ENCODE assay signal across 14 cellular contexts in the genomic region with DNA sequence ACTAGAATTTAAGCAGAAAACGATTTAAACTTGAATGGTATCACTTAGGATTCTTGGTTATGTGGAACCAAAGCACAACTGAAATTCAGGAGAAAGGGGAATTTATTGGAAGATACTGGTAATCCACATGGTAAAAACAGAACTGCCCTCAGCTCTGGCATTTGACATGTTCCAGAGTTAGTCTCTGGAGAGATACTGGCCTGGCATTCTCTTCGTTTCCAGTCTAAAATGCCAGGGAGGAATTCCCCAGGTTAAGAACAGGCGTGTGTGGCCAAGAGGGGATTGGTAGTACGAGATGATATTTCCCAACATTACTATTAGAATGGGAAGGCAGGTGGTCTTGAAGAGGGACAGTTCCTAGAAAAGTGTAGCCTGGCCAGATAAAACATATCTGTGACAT.
DNase-seq lines count a peak whose midpoint lies in the region; ATAC-seq, FAIRE-seq and TF ChIP-seq lines count a peak whose summit lies in the region.
"Had no signal": no experiment of that assay in that cellular context is flagged by ENCODE, and none has a peak within 500 bp of the region (broad histone marks: within the 10 kb centered on the region; RNA-seq: fewer than 3 reads in every experiment).

No MANE protein-coding gene starts in this region.

- TF ChIP-seq CTCF in heart left ventricle (IDR thresholded peaks at IDR 0.05) = no peak
- no peak for TF ChIP-seq CTCF in heart right ventricle (IDR thresholded peaks at IDR 0.05)
- no peak for TF ChIP-seq CTCF in neutrophil (IDR thresholded peaks at IDR 0.05)
- TF ChIP-seq CTCF in pancreas (IDR thresholded peaks at IDR 0.05) = no peak

- peaks cover 8 to 43% of the 10 kb centered on the region in 2 donors for H3K27me3 Mint-ChIP-seq in natural killer cell treated with Interleukin-12 subunit alpha and Interleukin-12 subunit beta and Interleukin-15 and Interleukin-18, amount 100 ng/mL, for 72 hours

- H3K36me3 ChIP-seq in heart left ventricle (peaks cover 0 to 9% (median 0%) of the 10 kb centered on the region in 9 donors), heart right ventricle (peaks cover 0 to 23% (median 0%) of the 10 kb centered on the region in 9 donors), neutrophil (peaks cover 33% of the 10 kb centered on the region), pancreas (no peaks in the 10 kb centered on the region)

- no peaks in the 10 kb centered on the region for H3K27me3 ChIP-seq in heart left ventricle
- no peaks in the 10 kb centered on the region for H3K27me3 ChIP-seq in heart right ventricle
- H3K27me3 ChIP-seq in neutrophil = no peaks in the 10 kb centered on the region
- no peaks in the 10 kb centered on the region for H3K27me3 ChIP-seq in pancreas
- H3K27me3 ChIP-seq: BLaER1 treated with 17β-estradiol and CSF1 and Interleukin-3, amounts not matched to agents 10 nM and 100 nM had no signal

- 60 to 85% (median 62%) methylated on average over 4 of the region's 4 CpGs for WGBS in heart left ventricle, 4 donors
- WGBS in heart right ventricle, 2 donors = 57 to 70% methylated on average over 4 of the region's 4 CpGs
- WGBS in pancreas, 2 donors = 74% methylated on average over 4 of the region's 4 CpGs

- H3K27ac Mint-ChIP-seq in natural killer cell treated with Interleukin-12 subunit alpha and Interleukin-12 subunit beta and Interleukin-15 and Interleukin-18, amount 100 ng/mL, for 72 hours = no peak overlapping the region
- H3K27ac Mint-ChIP-seq: CD4-positive, CD25-positive, alpha-beta regulatory T cell; GM23338 had no signal

- peaks cover 0 to 26% (median 2%) of the 10 kb centered on the region in 12 donors for H3K4me1 ChIP-seq in heart left ventricle
- peaks cover 0 to 25% (median 6%) of the 10 kb centered on the region in 9 donors for H3K4me1 ChIP-seq in heart right ventricle
- peaks cover 13 to 16% of the 10 kb centered on the region in 2 experiments for H3K4me1 ChIP-seq in neutrophil (ENCODE audit: control insufficient read depth in 1 of 2, insufficient read depth in 1 of 2, low read depth in 1 of 2, low read length in 1 of 2)
- H3K4me1 ChIP-seq in pancreas = no peaks in the 10 kb centered on the region

- no peaks in the 10 kb centered on the region for H3K4me1 Mint-ChIP-seq in natural killer cell treated with Interleukin-12 subunit alpha and Interleukin-12 subunit beta and Interleukin-15 and Interleukin-18, amount 100 ng/mL, for 72 hours (ENCODE audit: low read depth in 2 of 2)
- H3K4me1 Mint-ChIP-seq: CD4-positive, CD25-positive, alpha-beta regulatory T cell had no signal

- H3K9me3 ChIP-seq in heart left ventricle (peaks cover 0 to 28% (median 0%) of the 10 kb centered on the region in 12 donors), heart right ventricle (peaks cover 0 to 28% (median 0%) of the 10 kb centered on the region in 11 donors), neutrophil (no peaks in the 10 kb centered on the region), pancreas (no peaks in the 10 kb centered on the region)

- intact Hi-C loops in heart left ventricle (cut with DNase I) (loop anchor here in 1 of 10 donors (5.0 kb wide), 1 partner anchor 105 kb away; no protein-coding TSS in a partner anchor), left cardiac atrium (cut with DNase I) (no loop called here), heart right ventricle (cut with DNase I) (no loop called here), pancreas (cut with DNase I) (no loop called here)

- FAIRE-seq in urothelium cell line (lab: Jason Lieb, UNC) = peak; percentile 37
- no peak for FAIRE-seq in pancreas (lab: Jason Lieb, UNC)
- FAIRE-seq: GM12891 had no signal

- DNase-seq in heart left ventricle = no peak
- DNase-seq in left cardiac atrium = no peak
- DNase-seq in heart right ventricle = no peak
- no peak for DNase-seq in urothelium cell line (ENCODE audit: low spot score)
- DNase-seq in pancreas = no peak
- no peak for DNase-seq in natural killer cell treated with Interleukin-12 subunit alpha and Interleukin-12 subunit beta and Interleukin-15 and Interleukin-18, amount 100 ng/mL, for 72 hours (ENCODE audit: low spot score)
- DNase-seq: ACHN; CD4-positive, CD25-positive, alpha-beta regulatory T cell; H7 had no signal

- H3K4me3 ChIP-seq in heart left ventricle = no peak overlapping the region
- H3K4me3 ChIP-seq in heart right ventricle = no peak overlapping the region
- H3K4me3 ChIP-seq in neutrophil (ENCODE audit: low read depth in 1 of 2, low read length in 1 of 2) = no peak overlapping the region
- H3K4me3 ChIP-seq in pancreas = no peak overlapping the region
- H3K4me3 ChIP-seq: BLaER1 treated with 17β-estradiol and CSF1 and Interleukin-3, amounts not matched to agents 10 nM and 100 nM; GM23338 had no signal

- H3K4me3 Mint-ChIP-seq in natural killer cell treated with Interleukin-12 subunit alpha and Interleukin-12 subunit beta and Interleukin-15 and Interleukin-18, amount 100 ng/mL, for 72 hours = no peak overlapping the region
- H3K4me3 Mint-ChIP-seq: CD4-positive, CD25-positive, alpha-beta regulatory T cell; GM23338 had no signal

- H3K36me3 Mint-ChIP-seq in natural killer cell treated with Interleukin-12 subunit alpha and Interleukin-12 subunit beta and Interleukin-15 and Interleukin-18, amount 100 ng/mL, for 72 hours = no peaks in the 10 kb centered on the region
- H3K36me3 Mint-ChIP-seq: CD4-positive, CD25-positive, alpha-beta regulatory T cell had no signal

- TF ChIP-seq POLR2A in heart left ventricle (IDR thresholded peaks at IDR 0.05) = no peak

- ATAC-seq in heart left ventricle (peak; percentile 64 to 75 (median 73)), left cardiac atrium (no peak), heart right ventricle (peak in 7 of 8 donors; percentile 63 to 89 (median 83)), GM21825 (IDR thresholded peaks at IDR 0.05; ENCODE audit: unreplicated experiment) (no peak), pancreas (no peak)
- no peak for ATAC-seq in natural killer cell treated with Interleukin-12 subunit alpha and Interleukin-12 subunit beta and Interleukin-15 and Interleukin-18, amount 100 ng/mL, for 72 hours
- ATAC-seq: GM23338 had no signal

- H3K9me3 Mint-ChIP-seq in natural killer cell treated with Interleukin-12 subunit alpha and Interleukin-12 subunit beta and Interleukin-15 and Interleukin-18, amount 100 ng/mL, for 72 hours = no peaks in the 10 kb centered on the region

- H3K27ac ChIP-seq in heart left ventricle = peak overlapping the region in 11 of 12 donors; percentile 13 to 79 (median 67)
- peak overlapping the region in 9 of 10 donors; percentile 12 to 85 (median 70) for H3K27ac ChIP-seq in heart right ventricle
- peak overlapping the region; percentile 65 for H3K27ac ChIP-seq in neutrophil
- H3K27ac ChIP-seq in pancreas = no peak overlapping the region
- H3K27ac ChIP-seq: BLaER1 treated with 17β-estradiol and CSF1 and Interleukin-3, amounts not matched to agents 10 nM and 100 nM had no signal

Comparison
In these comparisons a context has a peak if more than half of its experiments do, and no peak if none do; other contexts are left out.
1. ATAC-seq: peak in heart left ventricle (4 of 4) and heart right ventricle (7 of 8); none in left cardiac atrium (0 of 2), GM21825 (single experiment), pancreas (0 of 4) and natural killer cell treated with Interleukin-12 subunit alpha and Interleukin-12 subunit beta and Interleukin-15 and Interleukin-18, amount 100 ng/mL, for 72 hours (0 of 2).
2. H3K27ac ChIP-seq: peak in heart left ventricle (11 of 12), heart right ventricle (9 of 10) and neutrophil (single experiment); none in pancreas (0 of 4).